8 cellular contexts compared by ENCODE assay signal in the genomic region with DNA sequence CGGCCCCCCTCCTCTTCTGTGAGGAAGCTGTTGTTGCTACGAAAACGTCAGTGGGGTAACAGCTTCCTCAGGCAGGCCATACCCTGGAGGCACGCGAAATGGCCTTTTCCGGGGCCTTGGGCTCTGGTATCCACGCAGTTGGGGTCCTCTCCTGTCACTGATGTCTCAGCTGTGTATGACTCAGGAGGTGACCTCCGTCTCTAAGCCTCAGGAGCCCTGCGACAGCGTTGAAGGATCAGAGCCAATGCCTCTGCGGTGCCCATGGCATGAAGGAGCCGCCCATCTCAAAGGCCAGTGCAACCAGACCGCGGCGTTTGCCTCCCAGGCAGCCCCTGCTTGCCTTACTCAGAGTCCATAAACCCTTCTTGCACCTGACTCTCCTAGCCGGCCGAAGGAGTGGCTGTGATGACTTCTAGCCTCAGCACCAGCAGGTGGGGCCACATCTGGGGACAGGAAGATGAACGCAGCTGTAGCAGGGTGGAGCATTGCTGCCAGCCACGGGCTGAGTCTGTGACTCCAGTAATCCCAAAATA. TPM values are rescaled to one million over a fixed set of nuclear protein-coding genes. Genes with fewer than 3 reads are reported as not detected.
DNase-seq lines count a peak whose midpoint lies in the region; ATAC-seq, FAIRE-seq and TF ChIP-seq lines count a peak whose summit lies in the region.

No MANE protein-coding gene starts in this region.

- no peaks in the 10 kb centered on the region; the same call in 1 of the 2 replicates for H3K36me3 ChIP-seq in ES-I3 (ENCODE audit: insufficient read depth, low read length)
- H3K36me3 ChIP-seq in HAP-1 (replicated peaks) = peaks cover 22% of the 10 kb centered on the region
- H3K36me3 ChIP-seq in MG63 = peaks cover 43% of the 10 kb centered on the region
- H3K36me3 ChIP-seq in liver (ENCODE audit: control insufficient read depth in 4 of 4, insufficient read depth in 3 of 4, low read depth in 1 of 4, low read length in 3 of 4) = no peaks in the 10 kb centered on the region

- H3K36me3 Mint-ChIP-seq in activated naive CD8-positive, alpha-beta T cell = no peaks in the 10 kb centered on the region

- peak overlapping the region; percentile 16 for H3K27ac Mint-ChIP-seq in activated naive CD8-positive, alpha-beta T cell

- no peaks in the 10 kb centered on the region for H3K9me3 Mint-ChIP-seq in activated naive CD8-positive, alpha-beta T cell (ENCODE audit: low read depth)

- peaks cover 23% of the 10 kb centered on the region for H3K4me1 Mint-ChIP-seq in activated naive CD8-positive, alpha-beta T cell (ENCODE audit: low read depth)

- WGBS in A549 (ENCODE audit: missing lambda C conversion rate) = 2% methylated on average over 14 of the region's 19 CpGs
- 34% methylated on average over 19 of the region's 19 CpGs for WGBS in liver

- H3K4me1 ChIP-seq in A549 (peaks cover 19% of the 10 kb centered on the region; the same call in 2 of the 3 replicates), ES-I3 (ENCODE audit: insufficient read depth, low read length) (no peaks in the 10 kb centered on the region), HAP-1 (peaks cover 24% of the 10 kb centered on the region), liver (ENCODE audit: control insufficient read depth in 4 of 4, insufficient read depth in 4 of 4, low read length in 3 of 4) (peaks cover 6 to 19% (median 13%) of the 10 kb centered on the region in 4 donors)

- no peaks in the 10 kb centered on the region for H3K27me3 Mint-ChIP-seq in activated naive CD8-positive, alpha-beta T cell

- DNase-seq in A549 (ENCODE audit: low read depth in 1 of 2, low spot score in 1 of 2) (peak in 1 of 2 experiments; percentile 65), HAP-1 (ENCODE audit: low spot score in 2 of 2) (peak; percentile 52 to 67), MG63 (peak; percentile 61), NCI-H2029 treated with DMSO at 0.1 percent for 48 hours (lab: John Stamatoyannopoulos, UW) (no peak), nucleus accumbens (lab: John Stamatoyannopoulos, UW) (no peak)

- POLR2A ChIA-PET in A549 (lab: Yijun Ruan, JAX) = no interaction called here

- no peak for TF ChIP-seq EP300 in A549 (IDR thresholded peaks at IDR 0.05)

- peak overlapping the region; percentile 61 for H3K4me3 Mint-ChIP-seq in activated naive CD8-positive, alpha-beta T cell

- H3K4me3 ChIP-seq in A549 (peak overlapping the region; percentile 66), HAP-1 (peak overlapping the region; percentile 87), MG63 (peak overlapping the region; percentile 76), liver (ENCODE audit: low read depth in 1 of 3, low read length in 3 of 3) (no peak overlapping the region)

- TF ChIP-seq CTCF in A549 (IDR thresholded peaks at IDR 0.05) (no peak), liver (IDR thresholded peaks at IDR 0.05; ENCODE audit: low read depth, low read length, missing input control) (no peak)

- in situ Hi-C loops in HAP-1 (cut with MboI; ENCODE audit: low sequenced_read_pairs) = loop anchor here (10.0 kb wide), 1 partner anchor 132 kb away; the partner anchor contains the start of gene PRR7

- H3K27me3 ChIP-seq in HAP-1 (ENCODE audit: low read depth) = no peaks in the 10 kb centered on the region
- H3K27me3 ChIP-seq in MG63 = no peaks in the 10 kb centered on the region
- no peaks in the 10 kb centered on the region for H3K27me3 ChIP-seq in liver (ENCODE audit: control insufficient read depth in 4 of 4, insufficient read depth in 4 of 4, low read length in 3 of 4)

- ATAC-seq in A549 = peak; percentile 14; a peak in 5 of 6 replicates

- CTCF ChIA-PET in A549 (lab: Yijun Ruan, JAX) = interaction anchor here (0.9 to 3.5 kb wide), 8 partner anchors 11 to 199 kb away, joined by 3 to 18 read pairs (median 5); partner anchors contain the start of gene LMAN2

- H3K9me3 ChIP-seq in A549 = no peaks in the 10 kb centered on the region
- H3K9me3 ChIP-seq in ES-I3 (ENCODE audit: control insufficient read depth, insufficient read depth, low read length) = no peaks in the 10 kb centered on the region
- H3K9me3 ChIP-seq in HAP-1 = no peaks in the 10 kb centered on the region
- no peaks in the 10 kb centered on the region for H3K9me3 ChIP-seq in MG63
- H3K9me3 ChIP-seq in liver (ENCODE audit: control insufficient read depth in 4 of 4, low read length in 3 of 4) = no peaks in the 10 kb centered on the region

- H3K4me2 ChIP-seq in A549 = peak overlapping the region; percentile 99

- no peak for TF ChIP-seq POLR2A in A549 (IDR thresholded peaks at IDR 0.05; ENCODE audit: low read length)

- TF ChIP-seq RAD21 in A549 (conservative IDR thresholded peaks at IDR 0.05 in 1 of 2, IDR thresholded peaks at IDR 0.05 in 1 of 2) (no peak), liver (IDR thresholded peaks at IDR 0.05) (no peak)

- no peak for FAIRE-seq in A549 (lab: Jason Lieb, UNC)

- H3K27ac ChIP-seq in A549 (peak overlapping the region; percentile 80 to 93), liver (ENCODE audit: low read depth in 1 of 2, low read length in 2 of 2) (no peak overlapping the region)

- peak overlapping the region; percentile 83 for H3K9ac ChIP-seq in ES-I3 (ENCODE audit: low read depth, low read length)
- no peak overlapping the region for H3K9ac ChIP-seq in liver (ENCODE audit: low read depth in 1 of 2, low read length in 2 of 2)

TF ChIP-seq in A549, 52 proteins besides CTCF, POLR2A, EP300 and RAD21 (continues in another document):
- TF ChIP-seq E2F6 (IDR thresholded peaks at IDR 0.05; ENCODE audit: borderline replicate concordance, low read depth) (no peak), MAZ (IDR thresholded peaks at IDR 0.05; ENCODE audit: borderline replicate concordance, low read depth, low read length) (no peak), NFE2L2 (conservative IDR thresholded peaks at IDR 0.05; ENCODE audit: low read length) (no peak)

RNA-seq across cellular contexts. Expression of gene MXD3, which starts 1.0 kb away (rescaled TPM):
- 4.1 and 5.3 TPM in 2 replicates for polyA plus RNA-seq in A549 (2011; rRNA removed)
- polyA plus RNA-seq in A549 (2012; cell fraction: cytosol; rRNA removed) = 23.7 and 28.1 TPM in 2 replicates
- polyA plus RNA-seq in A549 (2012; cell fraction: nucleus; rRNA removed) = 66.4 and 71.5 TPM in 2 replicates
- 12.4 to 16.9 TPM (median 15.2 TPM) in 3 replicates for polyA plus RNA-seq in A549 (2017; fragmentation: RNase III; extraction: RNeasy Plus Mini Kit Qiagen cat#74134 plus additional on column Dnase treatment)
- polyA minus RNA-seq in A549 (2011; rRNA and poly(A)+ RNA removed) = 2.0 and 2.6 TPM in 2 replicates
- 52.9 and 53.3 TPM in 2 replicates for total RNA-seq in MG63 (2014; rRNA removed; shearing (Covaris generic); ENCODE audit: low replicate concordance)
- 10 to 100 TPM in 1 of 2 donors, 1 to 10 TPM in 1; 6.0 to 36.8 TPM for total RNA-seq in liver
- polyA plus RNA-seq in liver = 1 to 10 TPM; 1.9 to 8.0 TPM

RNA-seq across cellular contexts. Expression of gene PRELID1, which starts 9.1 kb away (rescaled TPM):
- polyA plus RNA-seq in A549 (2011; rRNA removed) = 218 and 227 TPM in 2 replicates
- 555 and 569 TPM in 2 replicates for polyA plus RNA-seq in A549 (2012; cell fraction: cytosol; rRNA removed)
- 295 and 331 TPM in 2 replicates for polyA plus RNA-seq in A549 (2012; cell fraction: nucleus; rRNA removed)
- 234 to 268 TPM (median 250 TPM) in 3 replicates for polyA plus RNA-seq in A549 (2017; fragmentation: RNase III; extraction: RNeasy Plus Mini Kit Qiagen cat#74134 plus additional on column Dnase treatment)
- 140 and 167 TPM in 2 replicates for polyA minus RNA-seq in A549 (2011; rRNA and poly(A)+ RNA removed)
- 914 and 924 TPM in 2 replicates for total RNA-seq in MG63 (2014; rRNA removed; shearing (Covaris generic); ENCODE audit: low replicate concordance)
- total RNA-seq in liver = 10 to 100 TPM; 47.9 to 58.4 TPM
- polyA plus RNA-seq in liver = 100 to 1,000 TPM; 112 to 200 TPM

RNA-seq across cellular contexts. Expression of gene RAB24, which starts 9.2 kb away (rescaled TPM):
- polyA plus RNA-seq in A549 (2011; rRNA removed) (31.2 and 31.3 TPM in 2 replicates), A549 (2017; fragmentation: RNase III; extraction: RNeasy Plus Mini Kit Qiagen cat#74134 plus additional on column Dnase treatment) (30.0 to 34.5 TPM (median 33.7 TPM) in 3 replicates), liver (10 to 100 TPM; 13.8 to 19.0 TPM)
- polyA plus RNA-seq in A549 (2012; cell fraction: cytosol; rRNA removed) = 67.8 and 69.1 TPM in 2 replicates
- 136 and 139 TPM in 2 replicates for polyA plus RNA-seq in A549 (2012; cell fraction: nucleus; rRNA removed)
- 10.8 and 12.4 TPM in 2 replicates for polyA minus RNA-seq in A549 (2011; rRNA and poly(A)+ RNA removed)
- total RNA-seq in MG63 (2014; rRNA removed; shearing (Covaris generic); ENCODE audit: low replicate concordance) = 50.3 and 61.3 TPM in 2 replicates
- total RNA-seq in liver = 10 to 100 TPM in 1 of 2 donors, 1 to 10 TPM in 1; 8.5 to 10.3 TPM

RNA-seq across cellular contexts. Expression of gene LMAN2, which starts 38.8 kb away (rescaled TPM):
- polyA plus RNA-seq in A549 (2011; rRNA removed) (123 and 172 TPM in 2 replicates), A549 (2017; fragmentation: RNase III; extraction: RNeasy Plus Mini Kit Qiagen cat#74134 plus additional on column Dnase treatment) (207 to 222 TPM (median 210 TPM) in 3 replicates), liver (100 to 1,000 TPM; 243 to 449 TPM)
- 328 and 334 TPM in 2 replicates for polyA plus RNA-seq in A549 (2012; cell fraction: cytosol; rRNA removed)
- 418 and 431 TPM in 2 replicates for polyA plus RNA-seq in A549 (2012; cell fraction: nucleus; rRNA removed)
- polyA minus RNA-seq in A549 (2011; rRNA and poly(A)+ RNA removed) = 230 and 259 TPM in 2 replicates
- 296 and 502 TPM in 2 replicates for total RNA-seq in MG63 (2014; rRNA removed; shearing (Covaris generic); ENCODE audit: low replicate concordance)
- 100 to 1,000 TPM; 279 to 478 TPM for total RNA-seq in liver

RNA-seq across cellular contexts. Expression of gene RGS14, which starts 45.0 kb away (rescaled TPM):
- polyA plus RNA-seq in A549 (2011; rRNA removed) = 3.9 and 5.8 TPM in 2 replicates
- polyA plus RNA-seq in A549 (2012; cell fraction: cytosol; rRNA removed) = 13.9 and 18.5 TPM in 2 replicates
- 16.1 and 18.7 TPM in 2 replicates for polyA plus RNA-seq in A549 (2012; cell fraction: nucleus; rRNA removed)
- 5.2 to 8.4 TPM (median 6.4 TPM) in 3 replicates for polyA plus RNA-seq in A549 (2017; fragmentation: RNase III; extraction: RNeasy Plus Mini Kit Qiagen cat#74134 plus additional on column Dnase treatment)
- polyA minus RNA-seq in A549 (2011; rRNA and poly(A)+ RNA removed) = 2.6 and 2.9 TPM in 2 replicates
- total RNA-seq in MG63 (2014; rRNA removed; shearing (Covaris generic); ENCODE audit: low replicate concordance) = 10.7 and 16.7 TPM in 2 replicates
- 10 to 100 TPM; 10.2 to 53.8 TPM for total RNA-seq in liver
- polyA plus RNA-seq in liver = 10 to 100 TPM; 30.7 to 35.8 TPM

Comparison
In these comparisons a context has a peak if more than half of its experiments do, and no peak if none do; other contexts are left out.
1. DNase-seq: peak in HAP-1 (2 of 2) and MG63 (single experiment); none in NCI-H2029 treated with DMSO at 0.1 percent for 48 hours (single experiment) and nucleus accumbens (0 of 56).
2. H3K27ac ChIP-seq: peak in A549 (2 of 2); none in liver (0 of 2).
3. H3K4me3 ChIP-seq: peak in A549 (single experiment), HAP-1 (single experiment) and MG63 (single experiment); none in liver (0 of 3).
4. RNA of gene PRELID1, which starts 9.1 kb away (total RNA-seq): 914 to 924 TPM in MG63; 47.9 to 58.4 TPM in liver; every median in the first group is over 10 times any median in the second.